In the genomic region with DNA sequence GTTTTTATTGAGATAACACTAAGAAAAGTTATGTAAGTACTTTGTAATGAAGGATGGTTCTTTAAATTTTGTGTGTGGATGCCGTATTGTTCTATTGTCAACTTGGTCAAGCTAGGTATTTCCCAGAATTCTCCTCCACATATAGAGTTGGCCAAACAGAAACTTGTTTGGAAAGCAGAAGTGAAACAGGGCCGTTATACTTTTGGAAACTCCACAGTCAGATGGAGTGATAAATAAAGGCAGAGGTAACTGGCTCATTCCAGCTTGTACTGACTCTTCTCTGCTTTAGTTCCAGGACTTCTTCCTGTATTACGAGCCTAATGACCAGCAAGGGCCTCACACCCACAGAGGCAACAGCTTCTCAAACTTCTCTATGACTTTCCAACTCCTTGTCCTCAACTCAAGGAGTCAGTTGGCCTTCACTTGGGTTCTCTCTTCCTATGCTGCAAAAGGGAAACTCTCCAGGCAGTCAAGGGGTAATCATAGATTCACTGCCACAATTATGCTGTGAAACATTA, we compare ENCODE assay signal across 1 cellular context.
TF ChIP-seq lines count a peak whose summit lies in the region.

No MANE protein-coding gene starts in this region.

TF ChIP-seq in GM23338, 12 proteins besides CTCF, POLR2A, EP300 and RAD21 (continued from another document):
- TF ChIP-seq, protein P1, sequence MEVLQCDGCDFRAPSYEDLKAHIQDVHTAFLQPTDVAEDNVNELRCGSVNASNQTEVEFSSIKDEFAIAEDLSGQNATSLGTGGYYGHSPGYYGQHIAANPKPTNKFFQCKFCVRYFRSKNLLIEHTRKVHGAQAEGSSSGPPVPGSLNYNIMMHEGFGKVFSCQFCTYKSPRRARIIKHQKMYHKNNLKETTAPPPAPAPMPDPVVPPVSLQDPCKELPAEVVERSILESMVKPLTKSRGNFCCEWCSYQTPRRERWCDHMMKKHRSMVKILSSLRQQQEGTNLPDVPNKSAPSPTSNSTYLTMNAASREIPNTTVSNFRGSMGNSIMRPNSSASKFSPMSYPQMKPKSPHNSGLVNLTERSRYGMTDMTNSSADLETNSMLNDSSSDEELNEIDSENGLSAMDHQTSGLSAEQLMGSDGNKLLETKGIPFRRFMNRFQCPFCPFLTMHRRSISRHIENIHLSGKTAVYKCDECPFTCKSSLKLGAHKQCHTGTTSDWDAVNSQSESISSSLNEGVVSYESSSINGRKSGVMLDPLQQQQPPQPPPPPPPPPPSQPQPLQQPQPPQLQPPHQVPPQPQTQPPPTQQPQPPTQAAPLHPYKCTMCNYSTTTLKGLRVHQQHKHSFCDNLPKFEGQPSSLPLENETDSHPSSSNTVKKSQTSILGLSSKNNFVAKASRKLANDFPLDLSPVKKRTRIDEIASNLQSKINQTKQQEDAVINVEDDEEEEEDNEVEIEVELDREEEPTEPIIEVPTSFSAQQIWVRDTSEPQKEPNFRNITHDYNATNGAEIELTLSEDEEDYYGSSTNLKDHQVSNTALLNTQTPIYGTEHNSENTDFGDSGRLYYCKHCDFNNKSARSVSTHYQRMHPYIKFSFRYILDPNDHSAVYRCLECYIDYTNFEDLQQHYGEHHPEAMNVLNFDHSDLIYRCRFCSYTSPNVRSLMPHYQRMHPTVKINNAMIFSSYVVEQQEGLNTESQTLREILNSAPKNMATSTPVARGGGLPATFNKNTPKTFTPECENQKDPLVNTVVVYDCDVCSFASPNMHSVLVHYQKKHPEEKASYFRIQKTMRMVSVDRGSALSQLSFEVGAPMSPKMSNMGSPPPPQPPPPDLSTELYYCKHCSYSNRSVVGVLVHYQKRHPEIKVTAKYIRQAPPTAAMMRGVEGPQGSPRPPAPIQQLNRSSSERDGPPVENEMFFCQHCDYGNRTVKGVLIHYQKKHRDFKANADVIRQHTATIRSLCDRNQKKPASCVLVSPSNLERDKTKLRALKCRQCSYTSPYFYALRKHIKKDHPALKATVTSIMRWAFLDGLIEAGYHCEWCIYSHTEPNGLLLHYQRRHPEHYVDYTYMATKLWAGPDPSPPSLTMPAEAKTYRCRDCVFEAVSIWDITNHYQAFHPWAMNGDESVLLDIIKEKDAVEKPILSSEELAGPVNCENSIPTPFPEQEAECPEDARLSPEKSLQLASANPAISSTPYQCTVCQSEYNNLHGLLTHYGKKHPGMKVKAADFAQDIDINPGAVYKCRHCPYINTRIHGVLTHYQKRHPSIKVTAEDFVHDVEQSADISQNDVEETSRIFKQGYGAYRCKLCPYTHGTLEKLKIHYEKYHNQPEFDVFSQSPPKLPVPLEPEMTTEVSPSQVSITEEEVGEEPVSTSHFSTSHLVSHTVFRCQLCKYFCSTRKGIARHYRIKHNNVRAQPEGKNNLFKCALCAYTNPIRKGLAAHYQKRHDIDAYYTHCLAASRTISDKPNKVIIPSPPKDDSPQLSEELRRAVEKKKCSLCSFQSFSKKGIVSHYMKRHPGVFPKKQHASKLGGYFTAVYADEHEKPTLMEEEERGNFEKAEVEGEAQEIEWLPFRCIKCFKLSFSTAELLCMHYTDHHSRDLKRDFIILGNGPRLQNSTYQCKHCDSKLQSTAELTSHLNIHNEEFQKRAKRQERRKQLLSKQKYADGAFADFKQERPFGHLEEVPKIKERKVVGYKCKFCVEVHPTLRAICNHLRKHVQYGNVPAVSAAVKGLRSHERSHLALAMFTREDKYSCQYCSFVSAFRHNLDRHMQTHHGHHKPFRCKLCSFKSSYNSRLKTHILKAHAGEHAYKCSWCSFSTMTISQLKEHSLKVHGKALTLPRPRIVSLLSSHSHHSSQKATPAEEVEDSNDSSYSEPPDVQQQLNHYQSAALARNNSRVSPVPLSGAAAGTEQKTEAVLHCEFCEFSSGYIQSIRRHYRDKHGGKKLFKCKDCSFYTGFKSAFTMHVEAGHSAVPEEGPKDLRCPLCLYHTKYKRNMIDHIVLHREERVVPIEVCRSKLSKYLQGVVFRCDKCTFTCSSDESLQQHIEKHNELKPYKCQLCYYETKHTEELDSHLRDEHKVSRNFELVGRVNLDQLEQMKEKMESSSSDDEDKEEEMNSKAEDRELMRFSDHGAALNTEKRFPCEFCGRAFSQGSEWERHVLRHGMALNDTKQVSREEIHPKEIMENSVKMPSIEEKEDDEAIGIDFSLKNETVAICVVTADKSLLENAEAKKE (CRISPR knock-in tag; IDR thresholded peaks at IDR 0.05) = no peak
- TF ChIP-seq JUNB (IDR thresholded peaks at IDR 0.05; ENCODE audit: unreplicated experiment) = no peak
- TF ChIP-seq STAT1 (IDR thresholded peaks at IDR 0.05; ENCODE audit: unreplicated experiment) = no peak
- TF ChIP-seq REST (IDR thresholded peaks at IDR 0.05; ENCODE audit: unreplicated experiment) = no peak
- TF ChIP-seq EZH2 (IDR thresholded peaks at IDR 0.05; ENCODE audit: low read depth, unreplicated experiment) = no peak
- no peak for TF ChIP-seq EZH2phosphoT487 (IDR thresholded peaks at IDR 0.05; ENCODE audit: unreplicated experiment)
- no peak for TF ChIP-seq POLR2AphosphoS5 (IDR thresholded peaks at IDR 0.05; ENCODE audit: low read depth)
- TF ChIP-seq CREB1 (CRISPR knock-in tag; IDR thresholded peaks at IDR 0.05; ENCODE audit: low read depth) = no peak
- TF ChIP-seq NANOG (IDR thresholded peaks at IDR 0.05; ENCODE audit: borderline replicate concordance) = no peak
